ENCODE assay signal across 18 cellular contexts in genomic region chr2:119304852-119305251, GRCh38.
DNase-seq lines count a peak whose midpoint lies in the region; ATAC-seq, FAIRE-seq and TF ChIP-seq lines count a peak whose summit lies in the region.
"Had no signal": no experiment of that assay in that cellular context is flagged by ENCODE, and none has a peak within 500 bp of the region (broad histone marks: within the 10 kb centered on the region; RNA-seq: fewer than 3 reads in every experiment).

No MANE protein-coding gene starts in this region.

- H3K9me2 ChIP-seq in OCI-LY7 (ENCODE audit: insufficient read depth, low read length), result no peaks in the 10 kb centered on the region
- H3K9me2 ChIP-seq: SK-N-SH had no signal

- no peak for FAIRE-seq in urothelium cell line (lab: Jason Lieb, UNC)
- FAIRE-seq: D721Med had no signal

- H3K4me2 ChIP-seq in OCI-LY7 (ENCODE audit: low read length) (peak overlapping the region; percentile 47), parathyroid adenoma (ENCODE audit: low read length) (no peak overlapping the region)
- H3K4me2 ChIP-seq: SK-N-SH had no signal

- H3K9me3 ChIP-seq in OCI-LY7 (ENCODE audit: low read length) (no peaks in the 10 kb centered on the region), parathyroid adenoma (ENCODE audit: control insufficient read depth, low read length) (no peaks in the 10 kb centered on the region)
- H3K9me3 ChIP-seq: BLaER1 treated with 17β-estradiol and CSF1 and Interleukin-3, amounts not matched to agents 10 nM and 100 nM; SK-N-SH had no signal

- ATAC-seq in left ventricle myocardium superior (peak; percentile 28), GM18867 (IDR thresholded peaks at IDR 0.05; ENCODE audit: unreplicated experiment) (no peak)

- POLR2A ChIA-PET in OCI-LY7 (lab: Charles Lee), result interaction anchor here (0.7 to 0.8 kb wide), 2 partner anchors 13 to 45 kb away, joined by 3 to 4 read pairs; no protein-coding TSS in a partner anchor

- no peak overlapping the region for H3K27ac ChIP-seq in OCI-LY7 (ENCODE audit: low read depth, low read length, poor library complexity, severe bottlenecking)
- H3K27ac ChIP-seq in parathyroid adenoma, result peak overlapping the region; percentile 94
- H3K27ac ChIP-seq: BLaER1 treated with 17β-estradiol and CSF1 and Interleukin-3, amounts not matched to agents 10 nM and 100 nM had no signal

- no peak overlapping the region for H3K4me3 ChIP-seq in OCI-LY7 (ENCODE audit: low read depth, low read length, poor library complexity, severe bottlenecking)
- no peak overlapping the region for H3K4me3 ChIP-seq in parathyroid adenoma (ENCODE audit: low read depth, low read length)
- H3K4me3 ChIP-seq: BLaER1 treated with 17β-estradiol and CSF1 and Interleukin-3, amounts not matched to agents 10 nM and 100 nM had no signal

- no TSS peak for BruUV-seq in OCI-LY7 (replicated peaks; lab: Mats Ljungman, UMichigan)

- H2AFZ ChIP-seq in OCI-LY7 (ENCODE audit: low read length), result no peak overlapping the region
- peak overlapping the region; percentile 55 for H2AFZ ChIP-seq in parathyroid adenoma

- no peak overlapping the region for H3K9ac ChIP-seq in parathyroid adenoma
- H3K9ac ChIP-seq: BLaER1 treated with 17β-estradiol and CSF1 and Interleukin-3, amounts not matched to agents 10 nM and 100 nM; SK-N-SH had no signal

- CTCF ChIA-PET in OCI-LY7 (lab: Charles Lee; ENCODE audit: unreplicated experiment), result no interaction called here

- intact Hi-C loops in left ventricle myocardium superior (cut with micrococcal nuclease), result no loop called here
- intact Hi-C loops in cardiac septum (cut with DNase I), result loop anchor here (5.0 kb wide), 2 partner anchors 42 to 182 kb away; no protein-coding TSS in a partner anchor
- intact Hi-C loops in OCI-LY7 (cut with micrococcal nuclease; ENCODE audit: unreplicated experiment), result no loop called here

- H3K79me2 ChIP-seq in OCI-LY7 (ENCODE audit: insufficient read depth, low read depth, low read length), result peaks cover 3% of the 10 kb centered on the region
- no peaks in the 10 kb centered on the region for H3K79me2 ChIP-seq in parathyroid adenoma

- H3K27me3 ChIP-seq in parathyroid adenoma (ENCODE audit: control insufficient read depth, insufficient read depth, low read length), result no peaks in the 10 kb centered on the region
- H3K27me3 ChIP-seq: BLaER1 treated with 17β-estradiol and CSF1 and Interleukin-3, amounts not matched to agents 10 nM and 100 nM had no signal

- no peak for DNase-seq in left ventricle myocardium superior
- no peak for DNase-seq in cardiac septum (ENCODE audit: low spot score)
- DNase-seq in OCI-LY7 (ENCODE audit: low spot score), result peak; percentile 11
- DNase-seq in activated effector memory CD4-positive, alpha-beta T cell treated with anti-CD3 and anti-CD28 coated beads, Interleukin-2, amount 50 U/mL, for 16 hours, result no peak
- DNase-seq in urothelium cell line (ENCODE audit: low spot score), result no peak
- DNase-seq: CD8-positive, alpha-beta memory T cell; DMS79; KBM-7; MV-4-11; NCI-H187 treated with DMSO at 0.1 percent for 48 hours; NCI-H526; OCI-M1; SHP77 treated with DMSO at 0.1 percent for 48 hours; SK-N-SH had no signal

- no peaks in the 10 kb centered on the region; the same call in 1 of the 2 replicates for H3K36me3 ChIP-seq in OCI-LY7 (ENCODE audit: insufficient read depth, low read length)
- H3K36me3 ChIP-seq in parathyroid adenoma (ENCODE audit: control insufficient read depth, insufficient read depth, low read length), result no peaks in the 10 kb centered on the region

- H3K4me1 ChIP-seq in OCI-LY7 (ENCODE audit: insufficient read depth, low read length, poor library complexity, severe bottlenecking), result peaks cover 43% of the 10 kb centered on the region
- peaks cover 62% of the 10 kb centered on the region for H3K4me1 ChIP-seq in parathyroid adenoma

- H4K20me1 ChIP-seq in OCI-LY7 (ENCODE audit: insufficient read depth, low read length), result no peaks in the 10 kb centered on the region
- H4K20me1 ChIP-seq: BLaER1 treated with 17β-estradiol and CSF1 and Interleukin-3, amounts not matched to agents 10 nM and 100 nM had no signal

- TF ChIP-seq CTCF in OCI-LY7 (conservative IDR thresholded peaks at IDR 0.05; ENCODE audit: low read length) (0 out of 2 replicates have a peak, but pooled peaks have one; percentile 36), parathyroid adenoma (IDR thresholded peaks at IDR 0.05) (no peak)
